Comparison of ENCODE assay signal across 8 cellular contexts in genomic region chr17:78272181-78272913, GRCh38. TPM values are rescaled to one million over a fixed set of nuclear protein-coding genes. Genes with fewer than 3 reads are reported as not detected.
A peak's percentile ranks its signal among the peaks of the same experiment; 100 is the strongest.
DNase-seq lines count a peak whose midpoint lies in the region; ATAC-seq, FAIRE-seq and TF ChIP-seq lines count a peak whose summit lies in the region.

No MANE protein-coding gene starts in this region.

- H4K20me1 ChIP-seq in KMS-11 (ENCODE audit: insufficient read depth): no peaks in the 10 kb centered on the region

- H3K4me2 ChIP-seq in A549 (peak overlapping the region; percentile 49), KMS-11 (peak overlapping the region; percentile 49; the same call in 1 of the 2 replicates)

- H2AFZ ChIP-seq in KMS-11 (ENCODE audit: low read depth): peak overlapping the region; percentile 23

- TF ChIP-seq CTCF in A549 (IDR thresholded peaks at IDR 0.05) (no peak), KMS-11 (conservative IDR thresholded peaks at IDR 0.05; ENCODE audit: low read depth, low read length) (no peak), fibroblast of villous mesenchyme (IDR thresholded peaks at IDR 0.05; ENCODE audit: insufficient read depth, low read depth, low read length) (no peak), GM10266 (IDR thresholded peaks at IDR 0.05; ENCODE audit: control insufficient read depth, insufficient read depth, low read depth, missing control alignments) (no peak), nephron progenitor cell (IDR thresholded peaks at IDR 0.05) (no peak), coronary artery (IDR thresholded peaks at IDR 0.05) (no peak)
- no peak for TF ChIP-seq CTCF in activated CD8-positive, alpha-beta T cell treated with anti-CD3 and anti-CD28 coated beads for 36 hours (IDR thresholded peaks at IDR 0.05)

- DNase-seq in A549 (ENCODE audit: low read depth in 1 of 2, low spot score in 1 of 2): peak in 1 of 2 experiments; percentile 81
- peak; percentile 82 for DNase-seq in activated CD8-positive, alpha-beta T cell treated with anti-CD3 and anti-CD28 coated beads for 36 hours
- peak; percentile 97 for DNase-seq in fibroblast of villous mesenchyme (ENCODE audit: low read depth)
- no peak for DNase-seq in sciatic nerve (ENCODE audit: low spot score)
- no peak for DNase-seq in GM10266 (ENCODE audit: extremely low spot score)
- DNase-seq in nephron progenitor cell: no peak
- DNase-seq in coronary artery (ENCODE audit: low spot score): no peak

- peak overlapping the region; percentile 35 for H3K4me3 Mint-ChIP-seq in activated CD8-positive, alpha-beta T cell treated with anti-CD3 and anti-CD28 coated beads for 36 hours
- no peak overlapping the region for H3K4me3 Mint-ChIP-seq in nephron progenitor cell

- POLR2A ChIA-PET in A549 (lab: Yijun Ruan, JAX): no interaction called here
- POLR2A ChIA-PET in activated CD8-positive, alpha-beta T cell treated with anti-CD3 and anti-CD28 coated beads for 36 hours (lab: Charles Lee): interaction anchor here (0.6 to 2.4 kb wide), 3 partner anchors 10 to 80 kb away, joined by 3 to 9 read pairs (median 4); no protein-coding TSS in a partner anchor

- H3K27ac Mint-ChIP-seq in activated CD8-positive, alpha-beta T cell treated with anti-CD3 and anti-CD28 coated beads for 36 hours: peak overlapping the region; percentile 36
- no peak overlapping the region for H3K27ac Mint-ChIP-seq in nephron progenitor cell

- TF ChIP-seq POLR2A in A549 (IDR thresholded peaks at IDR 0.05; ENCODE audit: low read length): no peak

- H3K79me2 ChIP-seq in KMS-11 (ENCODE audit: insufficient read depth, low read depth): 0 out of 2 replicates have a peak, but pooled peaks cover 4% of the 10 kb centered on the region

- H3K9ac ChIP-seq in KMS-11: peak overlapping the region; percentile 15; the same call in 1 of the 2 replicates

- CTCF ChIA-PET in A549 (lab: Yijun Ruan, JAX): interaction anchor here (0.6 to 4.3 kb wide), 9 partner anchors 10 to 187 kb away, joined by 3 to 29 read pairs (median 8); no protein-coding TSS in a partner anchor
- CTCF ChIA-PET in activated CD8-positive, alpha-beta T cell treated with anti-CD3 and anti-CD28 coated beads for 36 hours (lab: Charles Lee): interaction anchor here (1.3 to 1.4 kb wide), 2 partner anchors 16 to 21 kb away, joined by 6 to 12 read pairs; no protein-coding TSS in a partner anchor

- 58% methylated on average over 17 of the region's 17 CpGs for WGBS in A549 (ENCODE audit: missing lambda C conversion rate)

- TF ChIP-seq EP300 in A549 (IDR thresholded peaks at IDR 0.05): no peak

- peak overlapping the region in 1 of 2 experiments; percentile 40; a peak in 1 of 6 replicates for H3K27ac ChIP-seq in A549
- H3K27ac ChIP-seq in KMS-11: peak overlapping the region; percentile 54
- no peak overlapping the region for H3K27ac ChIP-seq in coronary artery

- no peaks in the 10 kb centered on the region for H3K9me3 Mint-ChIP-seq in activated CD8-positive, alpha-beta T cell treated with anti-CD3 and anti-CD28 coated beads for 36 hours
- H3K9me3 Mint-ChIP-seq in nephron progenitor cell: peaks cover 4% of the 10 kb centered on the region

- H3K36me3 ChIP-seq in KMS-11 (ENCODE audit: insufficient read depth): no peaks in the 10 kb centered on the region

- FAIRE-seq in A549 (lab: Jason Lieb, UNC): peak; percentile 61

- no peak for TF ChIP-seq RAD21 in A549 (conservative IDR thresholded peaks at IDR 0.05 in 1 of 2, IDR thresholded peaks at IDR 0.05 in 1 of 2)

- no peaks in the 10 kb centered on the region; the same call in 2 of the 3 replicates for H3K9me3 ChIP-seq in A549

- H3K27me3 ChIP-seq in KMS-11 (ENCODE audit: insufficient read depth, low read depth): no peaks in the 10 kb centered on the region

- H3K4me3 ChIP-seq in A549 (no peak overlapping the region), KMS-11 (IDR thresholded peaks at IDR 0.05; ENCODE audit: insufficient read depth, low read depth, low read length) (no peak overlapping the region), fibroblast of villous mesenchyme (ENCODE audit: low read depth, low read length) (no peak overlapping the region), coronary artery (no peak overlapping the region)

- H3K4me1 Mint-ChIP-seq in activated CD8-positive, alpha-beta T cell treated with anti-CD3 and anti-CD28 coated beads for 36 hours (ENCODE audit: low read depth): peaks cover 24% of the 10 kb centered on the region
- peaks cover 51% of the 10 kb centered on the region for H3K4me1 Mint-ChIP-seq in nephron progenitor cell

- ATAC-seq in A549 (peak; percentile 59 to 75), sciatic nerve (peak; percentile 58)
- ATAC-seq in activated CD8-positive, alpha-beta T cell treated with anti-CD3 and anti-CD28 coated beads for 36 hours: peak; percentile 92

- H3K27me3 Mint-ChIP-seq in activated CD8-positive, alpha-beta T cell treated with anti-CD3 and anti-CD28 coated beads for 36 hours: no peaks in the 10 kb centered on the region
- H3K27me3 Mint-ChIP-seq in nephron progenitor cell (ENCODE audit: low read depth, poor library complexity): peaks cover 6% of the 10 kb centered on the region

- H3K4me1 ChIP-seq in A549 (peaks cover 39% of the 10 kb centered on the region), KMS-11 (ENCODE audit: low read depth, poor library complexity, severe bottlenecking) (peaks cover 61% of the 10 kb centered on the region)

- intact Hi-C loops in activated CD8-positive, alpha-beta T cell treated with anti-CD3 and anti-CD28 coated beads for 36 hours (cut with micrococcal nuclease): no loop called here
- intact Hi-C loops in sciatic nerve (cut with DNase I): no loop called here

- H3K36me3 Mint-ChIP-seq in activated CD8-positive, alpha-beta T cell treated with anti-CD3 and anti-CD28 coated beads for 36 hours (ENCODE audit: low read depth): no peaks in the 10 kb centered on the region
- no peaks in the 10 kb centered on the region for H3K36me3 Mint-ChIP-seq in nephron progenitor cell (ENCODE audit: low read depth)

TF ChIP-seq in A549, 52 proteins besides CTCF, POLR2A, EP300 and RAD21:
- TF ChIP-seq ZFP36 (IDR thresholded peaks at IDR 0.05; ENCODE audit: borderline replicate concordance, partially characterized antibody) (no peak), FOXS1 (CRISPR knock-in tag; IDR thresholded peaks at IDR 0.05) (peak; percentile 35; the same call in 1 of the 2 replicates), CEBPB (IDR thresholded peaks at IDR 0.05) (no peak), SMC3 (IDR thresholded peaks at IDR 0.05) (no peak), JUN (IDR thresholded peaks at IDR 0.05) (no peak), HOXB5 (CRISPR knock-in tag; IDR thresholded peaks at IDR 0.05) (peak; percentile 70; the same call in 1 of the 2 replicates), HOXB13 (CRISPR knock-in tag; IDR thresholded peaks at IDR 0.05; ENCODE audit: low read depth) (peak; percentile 88; the same call in 1 of the 2 replicates), NFE2L2 (conservative IDR thresholded peaks at IDR 0.05; ENCODE audit: low read length) (no peak), EHF (CRISPR knock-in tag; IDR thresholded peaks at IDR 0.05) (peak; percentile 74; the same call in 1 of the 2 replicates)

RNA-seq across cellular contexts. Expression of gene TMEM235, which starts 40.9 kb away (rescaled TPM):
- polyA plus RNA-seq in A549 (2011; rRNA removed): not detected in 2 replicates
- not detected in 2 replicates for polyA plus RNA-seq in A549 (2012; cell fraction: cytosol; rRNA removed)
- 0.02 and 0.18 TPM in 2 replicates for polyA plus RNA-seq in A549 (2012; cell fraction: nucleus; rRNA removed)
- not detected in 3 replicates for polyA plus RNA-seq in A549 (2017; fragmentation: RNase III; extraction: RNeasy Plus Mini Kit Qiagen cat#74134 plus additional on column Dnase treatment)
- not detected in 2 replicates for polyA minus RNA-seq in A549 (2011; rRNA and poly(A)+ RNA removed)
- not detected for total RNA-seq in activated CD8-positive, alpha-beta T cell treated with anti-CD3 and anti-CD28 coated beads for 36 hours
- total RNA-seq in fibroblast of villous mesenchyme: not detected in 2 replicates
- not detected for total RNA-seq in sciatic nerve

RNA-seq across cellular contexts. Expression of gene BIRC5, which starts 58.3 kb away (rescaled TPM):
- polyA plus RNA-seq in A549 (2011; rRNA removed) (45.4 and 51.9 TPM in 2 replicates), A549 (2017; fragmentation: RNase III; extraction: RNeasy Plus Mini Kit Qiagen cat#74134 plus additional on column Dnase treatment) (93.5 to 116 TPM (median 109 TPM) in 3 replicates)
- 90.7 and 118 TPM in 2 replicates for polyA plus RNA-seq in A549 (2012; cell fraction: cytosol; rRNA removed)
- polyA plus RNA-seq in A549 (2012; cell fraction: nucleus; rRNA removed): 35.8 and 47.6 TPM in 2 replicates
- 40.3 and 63.2 TPM in 2 replicates for polyA minus RNA-seq in A549 (2011; rRNA and poly(A)+ RNA removed)
- total RNA-seq in activated CD8-positive, alpha-beta T cell treated with anti-CD3 and anti-CD28 coated beads for 36 hours: 10 to 100 TPM; 90.6 to 93.7 TPM
- total RNA-seq in fibroblast of villous mesenchyme (39.0 and 50.1 TPM in 2 replicates), sciatic nerve (1.4 TPM)

Comparison
In these comparisons a context has a peak if more than half of its experiments do, and no peak if none do; other contexts are left out.
1. DNase-seq: peak in activated CD8-positive, alpha-beta T cell treated with anti-CD3 and anti-CD28 coated beads for 36 hours (single experiment) and fibroblast of villous mesenchyme (single experiment); none in sciatic nerve (single experiment), GM10266 (single experiment), nephron progenitor cell (single experiment) and coronary artery (single experiment).
2. RNA of gene BIRC5, which starts 58.3 kb away (total RNA-seq): 90.6 to 93.7 TPM in activated CD8-positive, alpha-beta T cell treated with anti-CD3 and anti-CD28 coated beads for 36 hours and 39.0 to 50.1 TPM in fibroblast of villous mesenchyme; 1.4 TPM in sciatic nerve (single experiment); every median in the first group is over 10 times any median in the second.
3. Peak in every context shown above with its lines, with median percentiles within 50 percentile points of each other: ATAC-seq.